ENCODE assay signal across 1 cellular context in the genomic region with DNA sequence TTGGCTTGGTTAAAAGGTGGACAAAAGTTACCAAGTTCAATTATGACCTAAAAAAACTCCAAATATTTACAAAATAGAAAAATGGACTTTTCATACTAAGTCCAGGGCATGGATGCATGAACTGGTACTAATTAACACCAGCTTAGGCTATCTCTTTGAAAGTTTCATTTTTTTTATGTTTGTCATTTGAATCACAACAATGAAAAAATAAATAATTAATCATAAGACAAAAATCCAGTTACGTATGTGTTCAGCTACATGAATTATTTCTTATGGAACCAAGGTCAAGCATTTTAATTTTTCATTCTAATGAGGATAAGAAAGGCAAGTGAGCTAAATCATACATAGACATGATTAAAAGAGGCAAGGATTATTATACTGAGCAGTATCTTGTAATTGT.
TF ChIP-seq lines count a peak whose summit lies in the region.

No MANE protein-coding gene starts in this region.

TF ChIP-seq in SK-N-SH, 30 proteins besides CTCF, POLR2A, EP300 and RAD21 (continued from another document):
- TF ChIP-seq, protein P1, sequence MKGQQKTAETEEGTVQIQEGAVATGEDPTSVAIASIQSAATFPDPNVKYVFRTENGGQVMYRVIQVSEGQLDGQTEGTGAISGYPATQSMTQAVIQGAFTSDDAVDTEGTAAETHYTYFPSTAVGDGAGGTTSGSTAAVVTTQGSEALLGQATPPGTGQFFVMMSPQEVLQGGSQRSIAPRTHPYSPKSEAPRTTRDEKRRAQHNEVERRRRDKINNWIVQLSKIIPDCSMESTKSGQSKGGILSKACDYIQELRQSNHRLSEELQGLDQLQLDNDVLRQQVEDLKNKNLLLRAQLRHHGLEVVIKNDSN (IDR thresholded peaks at IDR 0.05; ENCODE audit: borderline replicate concordance, low read depth), result no peak
- TF ChIP-seq, protein P2, sequence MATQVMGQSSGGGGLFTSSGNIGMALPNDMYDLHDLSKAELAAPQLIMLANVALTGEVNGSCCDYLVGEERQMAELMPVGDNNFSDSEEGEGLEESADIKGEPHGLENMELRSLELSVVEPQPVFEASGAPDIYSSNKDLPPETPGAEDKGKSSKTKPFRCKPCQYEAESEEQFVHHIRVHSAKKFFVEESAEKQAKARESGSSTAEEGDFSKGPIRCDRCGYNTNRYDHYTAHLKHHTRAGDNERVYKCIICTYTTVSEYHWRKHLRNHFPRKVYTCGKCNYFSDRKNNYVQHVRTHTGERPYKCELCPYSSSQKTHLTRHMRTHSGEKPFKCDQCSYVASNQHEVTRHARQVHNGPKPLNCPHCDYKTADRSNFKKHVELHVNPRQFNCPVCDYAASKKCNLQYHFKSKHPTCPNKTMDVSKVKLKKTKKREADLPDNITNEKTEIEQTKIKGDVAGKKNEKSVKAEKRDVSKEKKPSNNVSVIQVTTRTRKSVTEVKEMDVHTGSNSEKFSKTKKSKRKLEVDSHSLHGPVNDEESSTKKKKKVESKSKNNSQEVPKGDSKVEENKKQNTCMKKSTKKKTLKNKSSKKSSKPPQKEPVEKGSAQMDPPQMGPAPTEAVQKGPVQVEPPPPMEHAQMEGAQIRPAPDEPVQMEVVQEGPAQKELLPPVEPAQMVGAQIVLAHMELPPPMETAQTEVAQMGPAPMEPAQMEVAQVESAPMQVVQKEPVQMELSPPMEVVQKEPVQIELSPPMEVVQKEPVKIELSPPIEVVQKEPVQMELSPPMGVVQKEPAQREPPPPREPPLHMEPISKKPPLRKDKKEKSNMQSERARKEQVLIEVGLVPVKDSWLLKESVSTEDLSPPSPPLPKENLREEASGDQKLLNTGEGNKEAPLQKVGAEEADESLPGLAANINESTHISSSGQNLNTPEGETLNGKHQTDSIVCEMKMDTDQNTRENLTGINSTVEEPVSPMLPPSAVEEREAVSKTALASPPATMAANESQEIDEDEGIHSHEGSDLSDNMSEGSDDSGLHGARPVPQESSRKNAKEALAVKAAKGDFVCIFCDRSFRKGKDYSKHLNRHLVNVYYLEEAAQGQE (IDR thresholded peaks at IDR 0.05; ENCODE audit: low read depth, low read length), result no peak
- TF ChIP-seq CHD2 (IDR thresholded peaks at IDR 0.05; ENCODE audit: low read length, partially characterized antibody) (no peak), TAF1 (IDR thresholded peaks at IDR 0.05; ENCODE audit: borderline replicate concordance, low read depth, low read length) (no peak), MXI1 (IDR thresholded peaks at IDR 0.05; ENCODE audit: low read depth, low read length) (no peak)
- TF ChIP-seq, protein P3, sequence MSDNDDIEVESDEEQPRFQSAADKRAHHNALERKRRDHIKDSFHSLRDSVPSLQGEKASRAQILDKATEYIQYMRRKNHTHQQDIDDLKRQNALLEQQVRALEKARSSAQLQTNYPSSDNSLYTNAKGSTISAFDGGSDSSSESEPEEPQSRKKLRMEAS (IDR thresholded peaks at IDR 0.05; ENCODE audit: low read depth), result no peak
TF ChIP-seq in SK-N-SH: peak in this region for 0.
